ENCODE assay signal across 29 cellular contexts in genomic region chr10:51669041-51669440, GRCh38.
"Had no signal": no experiment of that assay in that cellular context is flagged by ENCODE, and none has a peak within 500 bp of the region (broad histone marks: within the 10 kb centered on the region; RNA-seq: fewer than 3 reads in every experiment).

No MANE protein-coding gene starts in this region.

- H3K27me3 ChIP-seq: colonic mucosa, dorsolateral prefrontal cortex, esophagus muscularis mucosa, esophagus squamous epithelium, foreskin keratinocyte, gastrocnemius medialis, gastroesophageal sphincter, heart left ventricle, heart right ventricle had no signal

- H3K27ac Mint-ChIP-seq: dendritic cell treated with granulocyte-macrophage colony-stimulating factor and Interleukin-4, amounts not matched to agents 40 ng/mL and 50 ng/mL, for 4 days; effector memory CD8-positive, alpha-beta T cell; endodermal cell had no signal

- H3K4me1 Mint-ChIP-seq: endodermal cell had no signal

- H3K36me3 ChIP-seq: colonic mucosa, esophagus muscularis mucosa, esophagus squamous epithelium, gastrocnemius medialis, gastroesophageal sphincter, heart left ventricle, heart right ventricle had no signal

- H3K9me3 Mint-ChIP-seq: effector memory CD8-positive, alpha-beta T cell had no signal

- H3K27me3 Mint-ChIP-seq: dendritic cell treated with granulocyte-macrophage colony-stimulating factor and Interleukin-4, amounts not matched to agents 40 ng/mL and 50 ng/mL, for 4 days had no signal

- H3K27ac ChIP-seq: colonic mucosa, coronary artery, epithelial cell of prostate, esophagus muscularis mucosa, esophagus squamous epithelium, foreskin keratinocyte, gastrocnemius medialis, gastroesophageal sphincter, heart left ventricle, heart right ventricle had no signal

- ATAC-seq: effector memory CD8-positive, alpha-beta T cell; esophagus mucosa; gastrocnemius medialis; gastroesophageal sphincter had no signal

- H3K4me1 ChIP-seq: colonic mucosa had no signal

- FAIRE-seq: colon, endometrium, endothelial cell of umbilical vein, frontal cortex had no signal

- H3K9me3 ChIP-seq: colonic mucosa, esophagus squamous epithelium, gastrocnemius medialis, gastroesophageal sphincter had no signal

- DNase-seq: colonic mucosa; cortex of kidney; dermis blood vessel endothelial cell; dorsolateral prefrontal cortex; effector CD4-positive, alpha-beta T cell; effector CD8-positive, alpha-beta T cell; effector memory CD4-positive, alpha-beta T cell; effector memory CD8-positive, alpha-beta T cell; endodermal cell; erythroblast; esophagus squamous epithelium; foreskin fibroblast; foreskin keratinocyte; foreskin melanocyte; gastrocnemius medialis; glutamatergic neuron; head of caudate nucleus; heart left ventricle; heart right ventricle had no signal

- H3K4me3 ChIP-seq: colonic mucosa, coronary artery, dorsolateral prefrontal cortex, esophagus muscularis mucosa, esophagus squamous epithelium, gastrocnemius medialis, gastroesophageal sphincter, heart left ventricle, heart right ventricle had no signal

- H3K4me3 Mint-ChIP-seq: dendritic cell treated with granulocyte-macrophage colony-stimulating factor and Interleukin-4, amounts not matched to agents 40 ng/mL and 50 ng/mL, for 4 days; effector memory CD8-positive, alpha-beta T cell; endodermal cell had no signal
